Comparison of ENCODE assay signal across 27 cellular contexts in the genomic region with DNA sequence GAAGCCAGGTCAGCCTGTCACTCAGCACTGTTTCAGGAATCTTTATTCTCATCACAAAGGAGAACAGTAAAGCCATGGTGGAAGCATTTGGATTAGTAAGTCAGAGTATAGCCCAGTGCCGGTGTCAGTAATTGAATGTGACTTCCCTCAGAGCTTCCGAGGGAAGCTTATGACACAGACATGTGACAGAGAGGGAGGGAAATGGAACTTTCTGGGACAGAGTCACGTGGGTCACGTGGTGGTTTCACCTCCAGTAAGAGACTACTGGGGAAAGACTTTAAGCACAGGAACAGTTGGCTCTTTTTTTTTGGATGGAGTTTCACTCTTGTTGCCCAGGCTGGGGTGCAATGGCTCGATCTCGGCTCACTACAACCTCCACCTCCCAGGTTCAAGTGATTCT. TPM values are rescaled to one million over a fixed set of nuclear protein-coding genes. Genes with fewer than 3 reads are reported as not detected.
"Had no signal": no experiment of that assay in that cellular context is flagged by ENCODE, and none has a peak within 500 bp of the region (broad histone marks: within the 10 kb centered on the region; RNA-seq: fewer than 3 reads in every experiment).

No MANE protein-coding gene starts in this region.

- FAIRE-seq: keratinocyte, pancreas had no signal

- H3K9me3 ChIP-seq: colonic mucosa, gastrocnemius medialis, lower lobe of right lung, neutrophil, pancreas, testis, tibial artery had no signal

- H3K4me3 Mint-ChIP-seq: dendritic cell treated with granulocyte-macrophage colony-stimulating factor and Interleukin-4, amounts not matched to agents 40 ng/mL and 50 ng/mL, for 4 days; endodermal cell; naive thymus-derived CD8-positive, alpha-beta T cell; nephron progenitor cell; stimulated activated memory B cell treated with anti-CD40 and anti-IgM and Interleukin-4, amounts not matched to agents 10 μg/mL and 1 μg/mL and 100 μg/mL, for 72 hours; type B pancreatic cell had no signal

- H3K27me3 Mint-ChIP-seq: stimulated activated memory B cell treated with anti-CD40 and anti-IgM and Interleukin-4, amounts not matched to agents 10 μg/mL and 1 μg/mL and 100 μg/mL, for 72 hours had no signal

- ATAC-seq: esophagus mucosa; gastrocnemius medialis; left ventricle myocardium superior; lower lobe of right lung; naive thymus-derived CD8-positive, alpha-beta T cell; pancreas; sciatic nerve; stimulated activated memory B cell treated with anti-CD40 and anti-IgM and Interleukin-4, amounts not matched to agents 10 μg/mL and 1 μg/mL and 100 μg/mL, for 72 hours; stimulated activated naive CD8-positive, alpha-beta T cell treated with anti-CD3 and anti-CD28 coated beads, Interleukin-15, Interleukin-2, amounts not matched to agents 100 U/mL and 50 U/mL, for 24 hours had no signal

- H3K4me3 ChIP-seq: colonic mucosa, gastrocnemius medialis, lower lobe of right lung, pancreas, testis, tibial artery had no signal

- H3K4me1 ChIP-seq: colonic mucosa, gastrocnemius medialis, lower lobe of right lung, pancreas, testis, tibial artery had no signal

- H3K27me3 ChIP-seq: colonic mucosa, gastrocnemius medialis, testis, tibial artery had no signal

- H3K36me3 Mint-ChIP-seq: naive thymus-derived CD8-positive, alpha-beta T cell; stimulated activated memory B cell treated with anti-CD40 and anti-IgM and Interleukin-4, amounts not matched to agents 10 μg/mL and 1 μg/mL and 100 μg/mL, for 72 hours had no signal

- H3K27ac ChIP-seq: colonic mucosa, epithelial cell of prostate, gastrocnemius medialis, lower lobe of right lung, neutrophil, pancreas, testis, tibial artery had no signal

- H3K27ac Mint-ChIP-seq: dendritic cell treated with granulocyte-macrophage colony-stimulating factor and Interleukin-4, amounts not matched to agents 40 ng/mL and 50 ng/mL, for 4 days; endodermal cell; naive thymus-derived CD8-positive, alpha-beta T cell; nephron progenitor cell; stimulated activated memory B cell treated with anti-CD40 and anti-IgM and Interleukin-4, amounts not matched to agents 10 μg/mL and 1 μg/mL and 100 μg/mL, for 72 hours; type B pancreatic cell had no signal

- DNase-seq: colonic mucosa; effector CD8-positive, alpha-beta T cell; endodermal cell; foreskin fibroblast; gastrocnemius medialis; head of caudate nucleus; left ventricle myocardium superior; lower lobe of right lung; naive thymus-derived CD8-positive, alpha-beta T cell; nephron progenitor cell; pancreas; retina; stimulated activated CD4-positive, alpha-beta T cell treated with anti-CD3 and anti-CD28 coated beads, Interleukin-4, amount 100 ng/mL, for 4 hours; stimulated activated naive CD8-positive, alpha-beta T cell treated with anti-CD3 and anti-CD28 coated beads, Interleukin-15, Interleukin-2, amounts not matched to agents 100 U/mL and 50 U/mL, for 24 hours; substantia nigra; testis; tibial artery had no signal

- H3K36me3 ChIP-seq: colonic mucosa, gastrocnemius medialis, lower lobe of right lung, neutrophil, pancreas, tibial artery had no signal

- H3K9me3 Mint-ChIP-seq: dendritic cell treated with granulocyte-macrophage colony-stimulating factor and Interleukin-4, amounts not matched to agents 40 ng/mL and 50 ng/mL, for 4 days; naive thymus-derived CD8-positive, alpha-beta T cell; stimulated activated memory B cell treated with anti-CD40 and anti-IgM and Interleukin-4, amounts not matched to agents 10 μg/mL and 1 μg/mL and 100 μg/mL, for 72 hours had no signal

RNA-seq across cellular contexts. Expression of gene CCDC160, which starts 53.3 kb away (rescaled TPM):
- total RNA-seq: colonic mucosa; left ventricle myocardium superior; mesenteric fat pad; naive thymus-derived CD8-positive, alpha-beta T cell; pulmonary artery endothelial cell had no signal
- polyA plus RNA-seq: keratinocyte; naive thymus-derived CD8-positive, alpha-beta T cell had no signal
